Comparison of ENCODE assay signal across 22 cellular contexts in genomic region chr6:65787787-65788186, GRCh38.
"Had no signal": no experiment of that assay in that cellular context is flagged by ENCODE, and none has a peak within 500 bp of the region (broad histone marks: within the 10 kb centered on the region; RNA-seq: fewer than 3 reads in every experiment).

No MANE protein-coding gene starts in this region.

- H3K9me3 ChIP-seq: adrenal gland, breast epithelium, gastrocnemius medialis had no signal

- H3K27ac Mint-ChIP-seq: activated CD4-positive, alpha-beta T cell treated with anti-CD3 and anti-CD28 coated beads, Interleukin-2, amount 10 ng/mL, durations not matched to agents 7 days and 5 days; activated CD8-positive, alpha-beta T cell treated with anti-CD3 and anti-CD28 coated beads, Interleukin-2, amount 10 ng/mL, durations not matched to agents 7 days and 5 days; activated naive CD8-positive, alpha-beta T cell; endodermal cell; naive B cell; stimulated activated naive B cell treated with anti-CD40 and anti-IgM and Interleukin-4, amounts not matched to agents 10 μg/mL and 1 μg/mL and 100 μg/mL, for 72 hours had no signal

- H3K27ac ChIP-seq: adrenal gland, breast epithelium, coronary artery, esophagus squamous epithelium, gastrocnemius medialis, upper lobe of left lung, WERI-Rb-1 had no signal

- H3K27me3 ChIP-seq: adrenal gland, breast epithelium, esophagus squamous epithelium, gastrocnemius medialis, upper lobe of left lung had no signal

- ATAC-seq: activated CD8-positive, alpha-beta T cell treated with anti-CD3 and anti-CD28 coated beads, Interleukin-2, amount 10 ng/mL, durations not matched to agents 7 days and 5 days; gastrocnemius medialis; left cardiac atrium; stimulated activated naive B cell treated with anti-CD40 and anti-IgM and Interleukin-4, amounts not matched to agents 10 μg/mL and 1 μg/mL and 100 μg/mL, for 72 hours had no signal

- H3K4me3 Mint-ChIP-seq: activated CD4-positive, alpha-beta T cell treated with anti-CD3 and anti-CD28 coated beads, Interleukin-2, amount 10 ng/mL, durations not matched to agents 7 days and 5 days; activated CD8-positive, alpha-beta T cell treated with anti-CD3 and anti-CD28 coated beads, Interleukin-2, amount 10 ng/mL, durations not matched to agents 7 days and 5 days; activated naive CD8-positive, alpha-beta T cell; endodermal cell; naive B cell; stimulated activated naive B cell treated with anti-CD40 and anti-IgM and Interleukin-4, amounts not matched to agents 10 μg/mL and 1 μg/mL and 100 μg/mL, for 72 hours had no signal

- H3K4me3 ChIP-seq: adrenal gland, breast epithelium, coronary artery, esophagus squamous epithelium, gastrocnemius medialis, upper lobe of left lung had no signal

- DNase-seq: activated CD4-positive, alpha-beta T cell treated with anti-CD3 and anti-CD28 coated beads, Interleukin-2, amount 10 ng/mL, durations not matched to agents 7 days and 5 days; activated CD4-positive, CD25-positive, alpha-beta regulatory T cell treated with anti-CD3 and anti-CD28 coated beads, Interleukin-2, amount 50 U/mL, for 72 hours; activated CD8-positive, alpha-beta T cell treated with anti-CD3 and anti-CD28 coated beads, Interleukin-2, amount 10 ng/mL, durations not matched to agents 7 days and 5 days; activated naive CD4-positive, alpha-beta T cell; endodermal cell; esophagus squamous epithelium; gastrocnemius medialis; head of caudate nucleus; hypothalamus; left cardiac atrium; mesendoderm; naive B cell; occipital lobe; stimulated activated CD4-positive, alpha-beta T cell treated with anti-CD3 and anti-CD28 coated beads, Interleukin-2, amount 100 ng/mL, for 48 hours; stimulated activated CD8-positive, alpha-beta memory T cell treated with anti-CD3 and anti-CD28 coated beads, Interleukin-4, amount 100 ng/mL, for 48 hours; stimulated activated naive B cell treated with anti-CD40 and anti-IgM and Interleukin-4, amounts not matched to agents 10 μg/mL and 1 μg/mL and 100 μg/mL, for 72 hours; WERI-Rb-1 had no signal

- H3K36me3 Mint-ChIP-seq: activated naive CD8-positive, alpha-beta T cell; naive B cell; stimulated activated naive B cell treated with anti-CD40 and anti-IgM and Interleukin-4, amounts not matched to agents 10 μg/mL and 1 μg/mL and 100 μg/mL, for 72 hours had no signal

- H3K27me3 Mint-ChIP-seq: activated CD4-positive, alpha-beta T cell treated with anti-CD3 and anti-CD28 coated beads, Interleukin-2, amount 10 ng/mL, durations not matched to agents 7 days and 5 days; activated naive CD8-positive, alpha-beta T cell; naive B cell; stimulated activated naive B cell treated with anti-CD40 and anti-IgM and Interleukin-4, amounts not matched to agents 10 μg/mL and 1 μg/mL and 100 μg/mL, for 72 hours had no signal

- H3K36me3 ChIP-seq: adrenal gland, breast epithelium, esophagus squamous epithelium, gastrocnemius medialis, upper lobe of left lung, WERI-Rb-1 had no signal

- H3K4me1 ChIP-seq: breast epithelium, esophagus squamous epithelium, gastrocnemius medialis, upper lobe of left lung had no signal

- H3K4me1 Mint-ChIP-seq: activated CD4-positive, alpha-beta T cell treated with anti-CD3 and anti-CD28 coated beads, Interleukin-2, amount 10 ng/mL, durations not matched to agents 7 days and 5 days; naive B cell; stimulated activated naive B cell treated with anti-CD40 and anti-IgM and Interleukin-4, amounts not matched to agents 10 μg/mL and 1 μg/mL and 100 μg/mL, for 72 hours had no signal
